17 cellular contexts compared by ENCODE assay signal in genomic region chr9:70465398-70465797, GRCh38.
"Had no signal": no experiment of that assay in that cellular context is flagged by ENCODE, and none has a peak within 500 bp of the region (broad histone marks: within the 10 kb centered on the region; RNA-seq: fewer than 3 reads in every experiment).

No MANE protein-coding gene starts in this region.

- H3K27me3 Mint-ChIP-seq: activated CD4-positive, alpha-beta memory T cell treated with anti-CD3 and anti-CD28 coated beads for 36 hours; central memory CD8-positive, alpha-beta T cell; stimulated activated naive CD8-positive, alpha-beta T cell treated with anti-CD3 and anti-CD28 coated beads, Interleukin-15, amount 100 ng/mL, for 72 hours had no signal

- H3K4me2 ChIP-seq: hepatocyte had no signal

- H3K27me3 ChIP-seq: esophagus muscularis mucosa, hepatocyte, upper lobe of left lung had no signal

- H3K4me1 ChIP-seq: prostate gland had no signal

- H3K79me2 ChIP-seq: hepatocyte had no signal

- H2AFZ ChIP-seq: hepatocyte had no signal

- H3K27ac ChIP-seq: hepatocyte, prostate gland had no signal

- H3K36me3 Mint-ChIP-seq: activated CD4-positive, alpha-beta memory T cell treated with anti-CD3 and anti-CD28 coated beads for 36 hours had no signal

- DNase-seq: activated CD4-positive, alpha-beta memory T cell treated with anti-CD3 and anti-CD28 coated beads for 36 hours; activated naive CD4-positive, alpha-beta T cell treated with anti-CD3 and anti-CD28 coated beads for 36 hours; activated T-cell treated with anti-CD3 and anti-CD28 coated beads, Interleukin-2, amount 50 U/mL, for 48 hours; amniotic stem cell; cortex of kidney; effector CD4-positive, alpha-beta T cell; islet precursor cell; midbrain; stimulated activated naive CD8-positive, alpha-beta T cell treated with anti-CD3 and anti-CD28 coated beads, Interleukin-15, amount 100 ng/mL, for 72 hours; upper lobe of left lung had no signal

- H3K27ac Mint-ChIP-seq: activated CD4-positive, alpha-beta memory T cell treated with anti-CD3 and anti-CD28 coated beads for 36 hours had no signal

- H3K4me3 Mint-ChIP-seq: activated CD4-positive, alpha-beta memory T cell treated with anti-CD3 and anti-CD28 coated beads for 36 hours; activated naive CD4-positive, alpha-beta T cell treated with anti-CD3 and anti-CD28 coated beads for 36 hours; central memory CD8-positive, alpha-beta T cell; stimulated activated naive CD8-positive, alpha-beta T cell treated with anti-CD3 and anti-CD28 coated beads, Interleukin-15, amount 100 ng/mL, for 72 hours had no signal

- H3K9me3 Mint-ChIP-seq: activated CD4-positive, alpha-beta memory T cell treated with anti-CD3 and anti-CD28 coated beads for 36 hours; activated naive CD4-positive, alpha-beta T cell treated with anti-CD3 and anti-CD28 coated beads for 36 hours; central memory CD8-positive, alpha-beta T cell; stimulated activated naive CD8-positive, alpha-beta T cell treated with anti-CD3 and anti-CD28 coated beads, Interleukin-15, amount 100 ng/mL, for 72 hours had no signal

- H3K36me3 ChIP-seq: esophagus muscularis mucosa, prostate gland, upper lobe of left lung had no signal

- H3K4me3 ChIP-seq: esophagus muscularis mucosa, hepatocyte, lung, prostate gland, upper lobe of left lung had no signal

- ATAC-seq: activated CD4-positive, CD25-positive, alpha-beta regulatory T cell treated with anti-CD3 and anti-CD28 coated beads, Interleukin-2, amount 50 U/mL, for 24 hours; right cardiac atrium; stimulated activated naive CD8-positive, alpha-beta T cell treated with anti-CD3 and anti-CD28 coated beads, Interleukin-15, amount 100 ng/mL, for 72 hours had no signal

- H3K9me3 ChIP-seq: esophagus muscularis mucosa, prostate gland, upper lobe of left lung had no signal
